Comparison of ENCODE assay signal across 13 cellular contexts in the genomic region with DNA sequence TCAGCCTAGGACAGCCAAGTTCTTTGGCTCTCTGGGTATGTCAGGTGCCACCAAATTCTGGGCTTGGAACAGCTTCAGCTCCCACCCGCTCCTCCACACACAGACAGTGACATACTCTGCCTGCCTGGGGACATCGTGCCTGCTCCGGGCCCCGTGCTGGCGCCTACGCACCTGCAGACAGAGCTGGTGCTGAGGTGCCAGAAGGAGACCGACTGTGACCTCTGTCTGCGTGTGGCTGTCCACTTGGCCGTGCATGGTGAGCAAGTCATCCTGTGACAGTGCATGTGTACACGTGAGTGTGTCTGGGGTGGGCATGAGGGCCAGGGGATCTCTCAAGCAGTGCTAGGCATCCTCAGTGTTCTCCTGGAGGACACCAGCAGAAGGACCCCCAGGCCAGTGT. TPM values are rescaled to one million over a fixed set of nuclear protein-coding genes. Genes with fewer than 3 reads are reported as not detected.
DNase-seq lines count a peak whose midpoint lies in the region; ATAC-seq, FAIRE-seq and TF ChIP-seq lines count a peak whose summit lies in the region.
"Had no signal": no experiment of that assay in that cellular context is flagged by ENCODE, and none has a peak within 500 bp of the region (broad histone marks: within the 10 kb centered on the region; RNA-seq: fewer than 3 reads in every experiment).

No MANE protein-coding gene starts in this region.

- TF ChIP-seq CTCF in coronary artery (IDR thresholded peaks at IDR 0.05) (no peak), right lobe of liver (IDR thresholded peaks at IDR 0.05) (no peak)

- no CpG with 5 or more reads among the region's 10 CpGs for WGBS in right lobe of liver (ENCODE audit: insufficient coverage, low coverage, low lambda C conversion rate, missing lambda C conversion rate)

- intact Hi-C loops in right lobe of liver (cut with DNase I): no loop called here

- FAIRE-seq in HTR-8/SVneo (lab: Jason Lieb, UNC): peak; percentile 26

- no peaks in the 10 kb centered on the region for H3K36me3 ChIP-seq in right lobe of liver
- H3K36me3 ChIP-seq in subcutaneous abdominal adipose tissue (ENCODE audit: control insufficient read depth in 5 of 5, insufficient read depth in 5 of 5, low read length in 5 of 5): peaks cover 0 to 10% (median 5%) of the 10 kb centered on the region in 5 donors

- ATAC-seq in right lobe of liver (peak in 3 of 4 donors; percentile 4 to 11 (median 6)), GM19395 (IDR thresholded peaks at IDR 0.05; ENCODE audit: unreplicated experiment) (no peak)
- ATAC-seq: effector memory CD8-positive, alpha-beta T cell had no signal

- H3K27ac ChIP-seq in coronary artery: peak overlapping the region; percentile 80 to 92
- peak overlapping the region in 2 of 3 donors; percentile 75 to 87 for H3K27ac ChIP-seq in right lobe of liver
- H3K27ac ChIP-seq in subcutaneous abdominal adipose tissue (ENCODE audit: low read depth, low read length): peak overlapping the region; percentile 95

- peaks cover 0 to 44% (median 19%) of the 10 kb centered on the region in 4 donors for H3K4me1 ChIP-seq in right lobe of liver
- H3K4me1 ChIP-seq in subcutaneous abdominal adipose tissue (ENCODE audit: control insufficient read depth in 5 of 5, insufficient read depth in 5 of 5, low read length in 5 of 5): peaks cover 12 to 48% (median 43%) of the 10 kb centered on the region in 5 donors

- no peaks in the 10 kb centered on the region for H3K27me3 ChIP-seq in right lobe of liver
- H3K27me3 ChIP-seq in subcutaneous abdominal adipose tissue (ENCODE audit: control insufficient read depth in 5 of 5, insufficient read depth in 4 of 5, low read length in 5 of 5): no peaks in the 10 kb centered on the region

- DNase-seq in HTR-8/SVneo (ENCODE audit: insufficient read length, low spot score) (no peak), coronary artery (ENCODE audit: low spot score) (no peak), right lobe of liver (peak in 2 of 3 donors; percentile 59 to 62), KG1 (lab: John Stamatoyannopoulos, UW) (no peak), NCI-H774 (lab: John Stamatoyannopoulos, UW) (no peak), activated gamma-delta T cell (lab: John Stamatoyannopoulos, UW) (no peak)
- DNase-seq: activated CD8-positive, alpha-beta memory T cell treated with anti-CD3 and anti-CD28 coated beads for 24 hours; activated naive CD8-positive, alpha-beta T cell treated with anti-CD3 and anti-CD28 coated beads for 36 hours; effector memory CD8-positive, alpha-beta T cell; islet precursor cell; NCI-H69 had no signal

- no peak for TF ChIP-seq POLR2A in right lobe of liver (IDR thresholded peaks at IDR 0.05)

- H3K4me3 ChIP-seq in coronary artery (peak overlapping the region; percentile 79), right lobe of liver (peak overlapping the region in 2 of 3 donors; percentile 72 to 73), subcutaneous abdominal adipose tissue (ENCODE audit: low read depth in 1 of 5, low read length in 5 of 5) (peak overlapping the region in 2 of 5 donors; percentile 77 to 82)

- H3K9me3 ChIP-seq in right lobe of liver (no peaks in the 10 kb centered on the region), subcutaneous abdominal adipose tissue (ENCODE audit: control insufficient read depth in 5 of 5, low read length in 5 of 5) (no peaks in the 10 kb centered on the region)

- peak overlapping the region in 4 of 5 donors; percentile 62 to 85 (median 81) for H3K9ac ChIP-seq in subcutaneous abdominal adipose tissue (ENCODE audit: low read length in 5 of 5)

RNA-seq across cellular contexts. Expression of a gene that starts 0.9 kb away (rescaled TPM):
- total RNA-seq in right lobe of liver: 10 to 100 TPM; 19.5 to 53.4 (median 40.1) TPM

RNA-seq across cellular contexts. Expression of a gene that starts 15.2 kb away (rescaled TPM):
- 1 to 10 TPM; 1.1 to 4.6 (median 2.2) TPM for total RNA-seq in right lobe of liver

RNA-seq across cellular contexts. Expression of a gene that starts 15.8 kb away (rescaled TPM):
- total RNA-seq in right lobe of liver: 10 to 100 TPM; 22.4 to 43.5 (median 30.5) TPM

RNA-seq across cellular contexts. Expression of a gene that starts 27.4 kb away (rescaled TPM):
- 10 to 100 TPM; 20.5 to 40.6 (median 26.5) TPM for total RNA-seq in right lobe of liver

RNA-seq across cellular contexts. Expression of a gene that starts 34.4 kb away (rescaled TPM):
- total RNA-seq in right lobe of liver: under 1 TPM; 0.19 to 0.92 (median 0.35) TPM

Comparison
In these comparisons a context has a peak if more than half of its experiments do, and no peak if none do; other contexts are left out.
1. DNase-seq: peak in right lobe of liver (2 of 3); none in HTR-8/SVneo (single experiment), coronary artery (single experiment), KG1 (single experiment), NCI-H774 (single experiment) and activated gamma-delta T cell (single experiment).
2. Peak in every context shown above with its lines, with median percentiles within 50 percentile points of each other: H3K27ac ChIP-seq.